In genomic region chr2:120239488-120240287, GRCh38 we compare ENCODE assay signal across 11 cellular contexts. TPM values are rescaled to one million over a fixed set of nuclear protein-coding genes. Genes with fewer than 3 reads are reported as not detected.
DNase-seq lines count a peak whose midpoint lies in the region; ATAC-seq and TF ChIP-seq lines count a peak whose summit lies in the region.
"Had no signal": no experiment of that assay in that cellular context is flagged by ENCODE, and none has a peak within 500 bp of the region (broad histone marks: within the 10 kb centered on the region; RNA-seq: fewer than 3 reads in every experiment).

No MANE protein-coding gene starts in this region.

- H2AFZ ChIP-seq in GM23248 = peak overlapping the region; percentile 60; the same call in 1 of the 2 replicates

- H3K9ac ChIP-seq in GM23248 = peak overlapping the region; percentile 53; the same call in 1 of the 2 replicates

- DNase-seq in GM23248 (peak; percentile 95), amniotic epithelial cell (ENCODE audit: low read depth) (peak; percentile 86), heart right ventricle (peak in 1 of 2 donors; percentile 88), sciatic nerve (ENCODE audit: low spot score) (no peak), NCI-H524 (lab: John Stamatoyannopoulos, UW) (no peak), sigmoid colon (no peak), NCI-H1417 (lab: John Stamatoyannopoulos, UW) (no peak), NCI-H187 treated with DMSO at 0.1 percent for 48 hours (lab: John Stamatoyannopoulos, UW) (no peak)
- DNase-seq: natural killer cell, OCI-M1 had no signal

- WGBS in GM23248 (ENCODE audit: low coverage in 1 of 2, low lambda C conversion rate in 2 of 2, missing lambda C conversion rate in 2 of 2), 2 experiments = 27 to 30% methylated on average over 22 of the region's 22 CpGs
- 30 to 45% methylated on average over 22 of the region's 22 CpGs for WGBS in heart right ventricle, 2 donors
- 67 to 69% methylated on average over 22 of the region's 22 CpGs for WGBS in sigmoid colon, 2 donors

- peak overlapping the region; percentile 65 for H3K4me2 ChIP-seq in GM23248 (ENCODE audit: unreplicated experiment)

- no peak for TF ChIP-seq POLR2A in sigmoid colon (IDR thresholded peaks at IDR 0.05)

- TF ChIP-seq CTCF in heart right ventricle (IDR thresholded peaks at IDR 0.05) (peak in 4 of 9 donors; percentile 8 to 43 (median 24)), sigmoid colon (IDR thresholded peaks at IDR 0.05) (no peak)

- TF ChIP-seq EP300 in sigmoid colon (IDR thresholded peaks at IDR 0.05) = no peak

- H3K36me3 ChIP-seq in GM23248 (ENCODE audit: low read depth) (no peaks in the 10 kb centered on the region), heart right ventricle (no peaks in the 10 kb centered on the region), sigmoid colon (no peaks in the 10 kb centered on the region)
- H3K36me3 ChIP-seq: tibial nerve had no signal

- no peaks in the 10 kb centered on the region for H3K9me2 ChIP-seq in GM23248 (ENCODE audit: insufficient read depth)

- H3K9me3 ChIP-seq in GM23248 (ENCODE audit: low read depth) = no peaks in the 10 kb centered on the region
- peaks cover 0 to 7% (median 0%) of the 10 kb centered on the region in 11 donors for H3K9me3 ChIP-seq in heart right ventricle
- H3K9me3 ChIP-seq in sigmoid colon = no peaks in the 10 kb centered on the region
- H3K9me3 ChIP-seq: tibial nerve had no signal

- H3K27me3 ChIP-seq in GM23248 (replicated peaks; ENCODE audit: insufficient read depth) (no peaks in the 10 kb centered on the region), heart right ventricle (peaks cover 0 to 14% (median 0%) of the 10 kb centered on the region in 7 donors), sigmoid colon (no peaks in the 10 kb centered on the region)

- H3F3A ChIP-seq in GM23248 (ENCODE audit: insufficient read depth) = peaks cover 12% of the 10 kb centered on the region

- H3K79me2 ChIP-seq in GM23248 (ENCODE audit: insufficient read depth) = no peaks in the 10 kb centered on the region

- intact Hi-C loops in heart right ventricle (cut with DNase I) (no loop called here), sciatic nerve (cut with DNase I) (no loop called here), sigmoid colon (cut with DNase I) (loop anchor here (10.0 kb wide), 1 partner anchor 835 kb away; no protein-coding TSS in a partner anchor)

- no peaks in the 10 kb centered on the region for H4K20me1 ChIP-seq in GM23248 (ENCODE audit: insufficient read depth)

- in situ Hi-C loops in GM23248 (cut with MboI) = no loop called here

- ATAC-seq in heart right ventricle = peak; percentile 71 to 93 (median 86)
- ATAC-seq in sciatic nerve = peak; percentile 53
- ATAC-seq: natural killer cell had no signal

- H3K27ac ChIP-seq in GM23248 (peak overlapping the region; percentile 85), heart right ventricle (peak overlapping the region in 9 of 10 donors; percentile 66 to 88 (median 76)), sigmoid colon (peak overlapping the region in 2 of 4 donors; percentile 14 to 57)

- H3K4me1 ChIP-seq in GM23248 (ENCODE audit: insufficient read depth) (peaks cover 29% of the 10 kb centered on the region), heart right ventricle (peaks cover 3 to 48% (median 38%) of the 10 kb centered on the region in 9 donors), sigmoid colon (peaks cover 0 to 14% (median 13%) of the 10 kb centered on the region in 4 donors)

- H3K4me3 ChIP-seq in GM23248 (peak overlapping the region; percentile 38; the same call in 1 of the 2 replicates), heart right ventricle (peak overlapping the region in 2 of 10 donors; percentile 12 to 22), sigmoid colon (no peak overlapping the region)
- H3K4me3 ChIP-seq: tibial nerve had no signal

RNA-seq across cellular contexts. Expression of gene RALB, which starts 13.0 kb away (rescaled TPM):
- total RNA-seq in GM23248 (2014; rRNA removed; shearing (Covaris generic)) = 65.7 and 78.5 TPM in 2 replicates
- polyA plus RNA-seq in GM23248 (2016; fragmentation: Nextera tagmentation; extraction: Ambion mirVana) (105 and 109 TPM in 2 replicates), heart right ventricle (10 to 100 TPM; 21.9 to 68.1 TPM), sigmoid colon (100 to 1,000 TPM in 2 of 3 donors, 10 to 100 TPM in 1; 86.6 to 143 (median 118) TPM)
- total RNA-seq in heart right ventricle (10 to 100 TPM; 37.0 to 53.8 (median 45.0) TPM), sciatic nerve (52.8 TPM), sigmoid colon (10 to 100 TPM; 47.9 to 60.2 (median 50.5) TPM)

RNA-seq across cellular contexts. Expression of gene TMEM185B, which starts 16.5 kb away (rescaled TPM):
- total RNA-seq in GM23248 (2014; rRNA removed; shearing (Covaris generic)) = 32.0 and 40.6 TPM in 2 replicates
- 32.3 and 33.7 TPM in 2 replicates for polyA plus RNA-seq in GM23248 (2016; fragmentation: Nextera tagmentation; extraction: Ambion mirVana)
- 10 to 100 TPM; 17.9 to 27.7 (median 23.4) TPM for total RNA-seq in heart right ventricle
- 10 to 100 TPM in 1 of 2 donors, 1 to 10 TPM in 1; 5.8 to 10.8 TPM for polyA plus RNA-seq in heart right ventricle
- 19.9 TPM for total RNA-seq in sciatic nerve
- 10 to 100 TPM; 16.8 to 32.1 (median 25.0) TPM for total RNA-seq in sigmoid colon
- 1 to 10 TPM; 1.6 to 9.7 (median 1.8) TPM for polyA plus RNA-seq in sigmoid colon

Comparison
In these comparisons a context has a peak if more than half of its experiments do, and no peak if none do; other contexts are left out.
1. DNase-seq: peak in GM23248 (single experiment) and amniotic epithelial cell (single experiment); none in sciatic nerve (single experiment), NCI-H524 (0 of 2), sigmoid colon (single experiment), NCI-H1417 (0 of 3) and NCI-H187 treated with DMSO at 0.1 percent for 48 hours (single experiment).